Comparison of ENCODE assay signal across 28 cellular contexts in genomic region chr9:18810581-18810980, GRCh38.
"Had no signal": no experiment of that assay in that cellular context is flagged by ENCODE, and none has a peak within 500 bp of the region (broad histone marks: within the 10 kb centered on the region; RNA-seq: fewer than 3 reads in every experiment).

No MANE protein-coding gene starts in this region.

- H3K27ac ChIP-seq: stomach, suprapubic skin, testis, thoracic aorta, thyroid gland, tibial artery, tibial nerve, upper lobe of left lung, upper lobe of right lung, uterus, vagina had no signal

- H3K36me3 ChIP-seq: stomach, suprapubic skin, thoracic aorta, thyroid gland, tibial artery, tibial nerve, transverse colon, upper lobe of left lung, upper lobe of right lung, uterus, vagina had no signal

- H3K4me1 Mint-ChIP-seq: stimulated activated effector memory CD8-positive, alpha-beta T cell treated with anti-CD3 and anti-CD28 coated beads, Interleukin-12 subunit alpha, Interleukin-12 subunit beta, amount 100 ng/mL, for 72 hours; stimulated activated memory B cell treated with anti-CD40 and anti-IgM and Interleukin-4, amounts not matched to agents 10 μg/mL and 1 μg/mL and 100 μg/mL, for 72 hours; stimulated activated naive B cell treated with anti-CD40 and anti-IgM and Interleukin-4, amounts not matched to agents 10 μg/mL and 1 μg/mL and 100 μg/mL, for 72 hours; stimulated activated naive CD8-positive, alpha-beta T cell treated with anti-CD3 and anti-CD28 coated beads, Interleukin-15, amount 100 ng/mL, for 72 hours had no signal

- H3K27me3 Mint-ChIP-seq: stimulated activated memory B cell treated with anti-CD40 and anti-IgM and Interleukin-4, amounts not matched to agents 10 μg/mL and 1 μg/mL and 100 μg/mL, for 72 hours; stimulated activated naive CD8-positive, alpha-beta T cell treated with anti-CD3 and anti-CD28 coated beads, Interleukin-15, amount 100 ng/mL, for 72 hours; stimulated activated naive CD8-positive, alpha-beta T cell treated with anti-CD3 and anti-CD28 coated beads, Interleukin-15, Interleukin-2, amounts not matched to agents 100 ng/mL and 50 ng/mL, for 24 hours; type B pancreatic cell had no signal

- H3K36me3 Mint-ChIP-seq: stimulated activated effector memory CD8-positive, alpha-beta T cell treated with anti-CD3 and anti-CD28 coated beads, Interleukin-12 subunit alpha, Interleukin-12 subunit beta, amount 100 ng/mL, for 72 hours; stimulated activated memory B cell treated with anti-CD40 and anti-IgM and Interleukin-4, amounts not matched to agents 10 μg/mL and 1 μg/mL and 100 μg/mL, for 72 hours; stimulated activated naive B cell treated with anti-CD40 and anti-IgM and Interleukin-4, amounts not matched to agents 10 μg/mL and 1 μg/mL and 100 μg/mL, for 72 hours had no signal

- DNase-seq: stimulated activated CD4-positive, alpha-beta T cell treated with anti-CD3 and anti-CD28 coated beads, Interleukin-2, amount 100 ng/mL, for 48 hours; stimulated activated CD4-positive, alpha-beta T cell treated with anti-CD3 and anti-CD28 coated beads, Interleukin-4, amount 100 ng/mL, for 1 hour; stimulated activated CD4-positive, alpha-beta T cell treated with anti-CD3 and anti-CD28 coated beads, Interleukin-4, amount 100 ng/mL, for 24 hours; stimulated activated CD4-positive, alpha-beta T cell treated with anti-CD3 and anti-CD28 coated beads, Interleukin-4, amount 100 ng/mL, for 4 hours; stimulated activated CD8-positive, alpha-beta memory T cell treated with anti-CD3 and anti-CD28 coated beads, Interleukin-4, amount 100 ng/mL, for 48 hours; stimulated activated naive B cell treated with anti-CD40 and anti-IgM and Interleukin-4, amounts not matched to agents 10 μg/mL and 1 μg/mL and 100 μg/mL, for 72 hours; stimulated activated naive CD4-positive, alpha-beta T cell; stimulated activated naive CD4-positive, alpha-beta T cell treated with Interleukin-2 at 50 U/mL for 16 hours; stimulated activated naive CD8-positive, alpha-beta T cell treated with anti-CD3 and anti-CD28 coated beads, Interleukin-15, amount 100 ng/mL, for 72 hours; stimulated activated naive CD8-positive, alpha-beta T cell treated with anti-CD3 and anti-CD28 coated beads, Interleukin-15, Interleukin-2, amounts not matched to agents 100 U/mL and 50 U/mL, for 24 hours; stomach; substantia nigra; testis; thyroid gland; tibial artery; transverse colon; trophoblast cell; upper lobe of left lung; upper lobe of right lung; uterus had no signal

- H3K9me3 Mint-ChIP-seq: stimulated activated effector memory CD8-positive, alpha-beta T cell treated with anti-CD3 and anti-CD28 coated beads, Interleukin-12 subunit alpha, Interleukin-12 subunit beta, amount 100 ng/mL, for 72 hours; stimulated activated naive B cell treated with anti-CD40 and anti-IgM and Interleukin-4, amounts not matched to agents 10 μg/mL and 1 μg/mL and 100 μg/mL, for 72 hours; stimulated activated naive CD8-positive, alpha-beta T cell treated with anti-CD3 and anti-CD28 coated beads, Interleukin-15, amount 100 ng/mL, for 72 hours; stimulated activated naive CD8-positive, alpha-beta T cell treated with anti-CD3 and anti-CD28 coated beads, Interleukin-15, Interleukin-2, amounts not matched to agents 100 ng/mL and 50 ng/mL, for 24 hours; type B pancreatic cell had no signal

- H3K27me3 ChIP-seq: stomach, suprapubic skin, testis, thyroid gland, tibial artery, tibial nerve, transverse colon, upper lobe of left lung, upper lobe of right lung, uterus, vagina had no signal

- ATAC-seq: stimulated activated naive B cell treated with anti-CD40 and anti-IgM and Interleukin-4, amounts not matched to agents 10 μg/mL and 1 μg/mL and 100 μg/mL, for 72 hours; stimulated activated naive CD8-positive, alpha-beta T cell treated with anti-CD3 and anti-CD28 coated beads, Interleukin-15, amount 100 ng/mL, for 72 hours; stimulated activated naive CD8-positive, alpha-beta T cell treated with anti-CD3 and anti-CD28 coated beads, Interleukin-15, Interleukin-2, amounts not matched to agents 100 U/mL and 50 U/mL, for 24 hours; upper lobe of right lung had no signal

- H3K4me3 ChIP-seq: stomach, suprapubic skin, testis, thoracic aorta, thyroid gland, tibial artery, tibial nerve, transverse colon, upper lobe of left lung, upper lobe of right lung, uterus, vagina had no signal

- H3K4me1 ChIP-seq: suprapubic skin, testis, tibial artery, tibial nerve, upper lobe of left lung, upper lobe of right lung, uterus, vagina had no signal

- H3K9me3 ChIP-seq: suprapubic skin, testis, thoracic aorta, thyroid gland, transverse colon, upper lobe of left lung, upper lobe of right lung, uterus, vagina had no signal

- H3K27ac Mint-ChIP-seq: stimulated activated effector memory CD8-positive, alpha-beta T cell treated with anti-CD3 and anti-CD28 coated beads, Interleukin-12 subunit alpha, Interleukin-12 subunit beta, amount 100 ng/mL, for 72 hours; stimulated activated memory B cell treated with anti-CD40 and anti-IgM and Interleukin-4, amounts not matched to agents 10 μg/mL and 1 μg/mL and 100 μg/mL, for 72 hours; stimulated activated naive B cell treated with anti-CD40 and anti-IgM and Interleukin-4, amounts not matched to agents 10 μg/mL and 1 μg/mL and 100 μg/mL, for 72 hours; stimulated activated naive CD8-positive, alpha-beta T cell treated with anti-CD3 and anti-CD28 coated beads, Interleukin-15, amount 100 ng/mL, for 72 hours; stimulated activated naive CD8-positive, alpha-beta T cell treated with anti-CD3 and anti-CD28 coated beads, Interleukin-15, Interleukin-2, amounts not matched to agents 100 ng/mL and 50 ng/mL, for 24 hours; type B pancreatic cell had no signal

- H3K4me3 Mint-ChIP-seq: stimulated activated effector memory CD8-positive, alpha-beta T cell treated with anti-CD3 and anti-CD28 coated beads, Interleukin-12 subunit alpha, Interleukin-12 subunit beta, amount 100 ng/mL, for 72 hours; stimulated activated memory B cell treated with anti-CD40 and anti-IgM and Interleukin-4, amounts not matched to agents 10 μg/mL and 1 μg/mL and 100 μg/mL, for 72 hours; stimulated activated naive B cell treated with anti-CD40 and anti-IgM and Interleukin-4, amounts not matched to agents 10 μg/mL and 1 μg/mL and 100 μg/mL, for 72 hours; stimulated activated naive CD8-positive, alpha-beta T cell treated with anti-CD3 and anti-CD28 coated beads, Interleukin-15, amount 100 ng/mL, for 72 hours; stimulated activated naive CD8-positive, alpha-beta T cell treated with anti-CD3 and anti-CD28 coated beads, Interleukin-15, Interleukin-2, amounts not matched to agents 100 ng/mL and 50 ng/mL, for 24 hours; type B pancreatic cell had no signal
